In genomic region chr11:126113012-126113411, GRCh38 we compare ENCODE assay signal across 15 cellular contexts. TPM values are rescaled to one million over a fixed set of nuclear protein-coding genes. Genes with fewer than 3 reads are reported as not detected.
A peak's percentile ranks its signal among the peaks of the same experiment; 100 is the strongest.
DNase-seq lines count a peak whose midpoint lies in the region; ATAC-seq and TF ChIP-seq lines count a peak whose summit lies in the region.
"Had no signal": no experiment of that assay in that cellular context is flagged by ENCODE, and none has a peak within 500 bp of the region (broad histone marks: within the 10 kb centered on the region; RNA-seq: fewer than 3 reads in every experiment).

No MANE protein-coding gene starts in this region.

- peak overlapping the region; percentile 97 for H3K27ac ChIP-seq in VCaP
- peak overlapping the region; percentile 6 for H3K27ac ChIP-seq in mesodermal cell (ENCODE audit: low read depth, low read length, severe bottlenecking)
- peak overlapping the region in 19 of 21 experiments; percentile 26 to 90 (median 74) for H3K27ac ChIP-seq in skin epidermis
- H3K27ac ChIP-seq: WERI-Rb-1 had no signal

- DNase-seq in BE2C (peak; percentile 35), NCI-H1436 treated with DMSO at 0.1 percent for 48 hours (lab: John Stamatoyannopoulos, UW) (no peak), RKO (ENCODE audit: low spot score) (no peak)
- DNase-seq: activated CD8-positive, alpha-beta memory T cell treated with anti-CD3 and anti-CD28 coated beads for 24 hours; activated effector memory CD4-positive, alpha-beta T cell treated with anti-CD3 and anti-CD28 coated beads, Interleukin-2, amount 50 U/mL, for 16 hours; Karpas-422; midbrain; stimulated activated CD4-positive, alpha-beta T cell treated with anti-CD3 and anti-CD28 coated beads, Interleukin-1b, Interleukin-23, amount 100 ng/mL, for 48 hours had no signal

- H3K9me3 ChIP-seq in BE2C (no peaks in the 10 kb centered on the region), mesodermal cell (ENCODE audit: control insufficient read depth, low read length) (no peaks in the 10 kb centered on the region)
- H3K9me3 ChIP-seq: prostate gland had no signal

- 92 to 93% methylated on average over 6 of the region's 9 CpGs for WGBS in mesodermal cell (ENCODE audit: insufficient coverage in 2 of 2), 2 experiments

- no peaks in the 10 kb centered on the region for H3K27me3 ChIP-seq in BE2C

- ATAC-seq in HG03108 (IDR thresholded peaks at IDR 0.05; ENCODE audit: unreplicated experiment) (no peak), HG02884 (IDR thresholded peaks at IDR 0.05; ENCODE audit: unreplicated experiment) (no peak)

- H3K4me1 ChIP-seq in BE2C (peaks cover 50% of the 10 kb centered on the region), mesodermal cell (ENCODE audit: control insufficient read depth, insufficient read depth, low read length, poor library complexity, severe bottlenecking) (peaks cover 31% of the 10 kb centered on the region)

- no peak for TF ChIP-seq CTCF in BE2C (IDR thresholded peaks at IDR 0.05; ENCODE audit: low read depth, low read length)
- no peak for TF ChIP-seq CTCF in VCaP (conservative IDR thresholded peaks at IDR 0.05)

- no peaks in the 10 kb centered on the region for H3K36me3 ChIP-seq in BE2C
- H3K36me3 ChIP-seq in mesodermal cell (ENCODE audit: control insufficient read depth, insufficient read depth, low read length): no peaks in the 10 kb centered on the region
- H3K36me3 ChIP-seq: prostate gland, WERI-Rb-1 had no signal

- H3K4me3 ChIP-seq in BE2C (ENCODE audit: low read depth, low read length) (peak overlapping the region; percentile 68), mesodermal cell (ENCODE audit: extremely low read depth, insufficient read depth, low read length, poor library complexity, severe bottlenecking) (no peak overlapping the region), skin epidermis (no peak overlapping the region)
- H3K4me3 ChIP-seq: prostate gland had no signal

RNA-seq across cellular contexts. Expression of gene CDON, which starts 50.3 kb away (rescaled TPM):
- polyA plus RNA-seq in BE2C (2012; ENCODE audit: insufficient read depth, insufficient read length, low read depth): 58.6 TPM
- polyA plus RNA-seq in mesodermal cell (2013, experiment 1 of 2): 13.9 TPM
- polyA plus RNA-seq in mesodermal cell (2013, experiment 2 of 2): 14.9 TPM

Comparison
In these comparisons a context has a peak if more than half of its experiments do, and no peak if none do; other contexts are left out.
1. H3K27ac ChIP-seq: peak in every context shown above with its lines; median percentile 97 in VCaP; 74 in skin epidermis; 6 in mesodermal cell.